8 cellular contexts compared by ENCODE assay signal in the genomic region with DNA sequence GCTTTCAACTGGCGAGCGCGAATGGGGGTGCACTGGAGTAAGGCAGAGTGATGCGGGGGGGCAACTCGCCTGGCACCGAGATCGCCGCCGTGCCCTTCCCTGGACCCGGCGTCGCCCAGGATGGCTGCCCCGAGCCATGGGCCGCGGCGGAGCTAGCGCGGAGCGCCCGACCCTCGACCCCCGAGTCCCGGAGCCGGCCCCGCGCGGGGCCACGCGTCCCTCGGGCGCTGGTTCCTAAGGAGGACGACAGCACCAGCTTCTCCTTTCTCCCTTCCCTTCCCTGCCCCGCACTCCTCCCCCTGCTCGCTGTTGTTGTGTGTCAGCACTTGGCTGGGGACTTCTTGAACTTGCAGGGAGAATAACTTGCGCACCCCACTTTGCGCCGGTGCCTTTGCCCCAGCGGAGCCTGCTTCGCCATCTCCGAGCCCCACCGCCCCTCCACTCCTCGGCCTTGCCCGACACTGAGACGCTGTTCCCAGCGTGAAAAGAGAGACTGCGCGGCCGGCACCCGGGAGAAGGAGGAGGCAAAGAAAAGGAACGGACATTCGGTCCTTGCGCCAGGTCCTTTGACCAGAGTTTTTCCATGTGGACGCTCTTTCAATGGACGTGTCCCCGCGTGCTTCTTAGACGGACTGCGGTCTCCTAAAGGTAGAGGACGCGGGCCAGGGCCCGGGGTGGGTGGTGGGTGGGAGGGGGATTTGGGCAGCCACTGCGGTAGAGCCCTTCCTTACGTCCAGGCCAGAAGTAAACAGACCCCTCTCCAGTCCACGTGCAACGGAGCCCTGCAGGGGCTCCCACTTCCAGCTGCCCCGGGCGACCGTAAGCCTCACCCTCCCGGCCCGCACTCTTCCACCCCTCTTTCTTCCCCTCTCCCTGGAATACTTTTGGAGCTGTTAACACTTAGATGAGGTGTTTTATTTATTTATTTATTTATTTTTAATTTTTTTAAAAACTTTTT. TPM values are rescaled to one million over a fixed set of nuclear protein-coding genes. Genes with fewer than 3 reads are reported as not detected.
DNase-seq lines count a peak whose midpoint lies in the region; ATAC-seq and TF ChIP-seq lines count a peak whose summit lies in the region.

No MANE protein-coding gene starts in this region.

- peak overlapping the region; percentile 92 for H3K4me3 Mint-ChIP-seq in Caco-2 (ENCODE audit: unreplicated experiment)
- H3K4me3 Mint-ChIP-seq in central memory CD8-positive, alpha-beta T cell, result peak overlapping the region; percentile 27

- H3K4me3 ChIP-seq in Caco-2 (ENCODE audit: low read depth, low read length) (peak overlapping the region; percentile 96), thoracic aorta (peak overlapping the region; percentile 86)

- H3K27me3 ChIP-seq in Caco-2 (replicated peaks; ENCODE audit: control insufficient read depth, insufficient read depth, low read length) (no peaks in the 10 kb centered on the region), thoracic aorta (replicated peaks; ENCODE audit: insufficient read depth) (no peaks in the 10 kb centered on the region)

- CTCF ChIA-PET in Caco-2 (lab: Charles Lee), result interaction anchor here (0.6 to 1.6 kb wide), 3 partner anchors 24 to 141 kb away, joined by 4 read pairs; no protein-coding TSS in a partner anchor

- H3K36me3 Mint-ChIP-seq in Caco-2 (ENCODE audit: insufficient read depth, unreplicated experiment), result peaks cover 44% of the 10 kb centered on the region
- peaks cover 2% of the 10 kb centered on the region for H3K36me3 Mint-ChIP-seq in central memory CD8-positive, alpha-beta T cell (ENCODE audit: insufficient read depth)

- H3K9me3 ChIP-seq in Caco-2 (no peaks in the 10 kb centered on the region), thoracic aorta (no peaks in the 10 kb centered on the region)

- intact Hi-C loops in Caco-2 (cut with micrococcal nuclease; ENCODE audit: unreplicated experiment), result loop anchor here (1.0 to 10.0 kb wide), 4 partner anchors 276 to 516 kb away; no protein-coding TSS in a partner anchor
- intact Hi-C loops in left colon (cut with DNase I, micrococcal nuclease), result no loop called here

- no peaks in the 10 kb centered on the region for H3K9me3 Mint-ChIP-seq in Caco-2 (ENCODE audit: unreplicated experiment)
- H3K9me3 Mint-ChIP-seq in central memory CD8-positive, alpha-beta T cell, result no peaks in the 10 kb centered on the region

- H3K36me3 ChIP-seq in Caco-2 (ENCODE audit: control insufficient read depth, insufficient read depth, low read length), result no peaks in the 10 kb centered on the region
- H3K36me3 ChIP-seq in thoracic aorta, result no peaks in the 10 kb centered on the region

- H3K27ac Mint-ChIP-seq in Caco-2 (ENCODE audit: unreplicated experiment), result peak overlapping the region; percentile 53
- H3K27ac Mint-ChIP-seq in central memory CD8-positive, alpha-beta T cell (ENCODE audit: low read depth), result no peak overlapping the region

- H3K27ac ChIP-seq in thoracic aorta, result peak overlapping the region; percentile 51 to 72

- POLR2A ChIA-PET in Caco-2 (lab: Charles Lee), result no interaction called here

- BruUV-seq in Caco-2 (replicated peaks; lab: Mats Ljungman, UMichigan), result no TSS peak

- ATAC-seq in HG03135 (IDR thresholded peaks at IDR 0.05; ENCODE audit: unreplicated experiment), result peak; percentile 7
- no peak for ATAC-seq in central memory CD8-positive, alpha-beta T cell (replicated peaks; ENCODE audit: extremely low read depth, poor library complexity, severe bottlenecking)
- ATAC-seq in left colon, result peak; percentile 18
- no peak for ATAC-seq in thoracic aorta (ENCODE audit: insufficient number of reproducible peaks, low FRiP score, low read depth)
- no peak for ATAC-seq in HG02763 (IDR thresholded peaks at IDR 0.05; ENCODE audit: unreplicated experiment)

- H3K27me3 Mint-ChIP-seq in Caco-2 (ENCODE audit: insufficient read depth, unreplicated experiment), result no peaks in the 10 kb centered on the region
- H3K27me3 Mint-ChIP-seq in central memory CD8-positive, alpha-beta T cell, result peaks cover 24% of the 10 kb centered on the region

- H3K4me1 Mint-ChIP-seq in Caco-2 (ENCODE audit: low read depth, unreplicated experiment), result peaks cover 33% of the 10 kb centered on the region
- H3K4me1 Mint-ChIP-seq in central memory CD8-positive, alpha-beta T cell, result no peaks in the 10 kb centered on the region

- DNase-seq in Caco-2 (peak; percentile 46 to 47), left colon (peak in 1 of 2 donors; percentile 50), thoracic aorta (ENCODE audit: low spot score) (no peak), NCI-H1417 treated with DMSO at 0.1 percent for 48 hours (lab: John Stamatoyannopoulos, UW) (no peak), NCI-H524 treated with DMSO at 0.1 percent for 48 hours (lab: John Stamatoyannopoulos, UW) (no peak)
- DNase-seq in central memory CD8-positive, alpha-beta T cell (ENCODE audit: low spot score in 2 of 2), result no peak

- no peak for TF ChIP-seq CTCF in Caco-2 (IDR thresholded peaks at IDR 0.05; ENCODE audit: insufficient read depth in 1 of 2, low read depth in 1 of 2, low read length in 1 of 2, severe bottlenecking in 1 of 2, unreplicated experiment in 1 of 2)
- TF ChIP-seq CTCF in thoracic aorta (IDR thresholded peaks at IDR 0.05), result no peak

- H3K4me1 ChIP-seq in Caco-2, result peaks cover 21% of the 10 kb centered on the region
- peaks cover 0 to 18% of the 10 kb centered on the region in 2 donors for H3K4me1 ChIP-seq in thoracic aorta (ENCODE audit: control insufficient read depth in 1 of 2, low read depth in 2 of 2)

RNA-seq across cellular contexts. Expression of a gene that starts 1.0 kb away (rescaled TPM):
- 24.3 and 27.3 TPM in 2 replicates for total RNA-seq in Caco-2 (2022)
- total RNA-seq in left colon, result 10 to 100 TPM; 37.1 to 60.4 TPM
- 10 to 100 TPM in 1 of 2 donors, 1 to 10 TPM in 1; 8.3 to 10.4 TPM for total RNA-seq in thoracic aorta

Comparison
In these comparisons a context has a peak if more than half of its experiments do, and no peak if none do; other contexts are left out.
1. DNase-seq: peak in Caco-2 (2 of 2); none in central memory CD8-positive, alpha-beta T cell (0 of 2), thoracic aorta (single experiment), NCI-H1417 treated with DMSO at 0.1 percent for 48 hours (single experiment) and NCI-H524 treated with DMSO at 0.1 percent for 48 hours (single experiment).
2. ATAC-seq: peak in HG03135 (single experiment) and left colon (single experiment); none in central memory CD8-positive, alpha-beta T cell (single experiment), thoracic aorta (single experiment) and HG02763 (single experiment).